ENCODE assay signal across 23 cellular contexts in the genomic region with DNA sequence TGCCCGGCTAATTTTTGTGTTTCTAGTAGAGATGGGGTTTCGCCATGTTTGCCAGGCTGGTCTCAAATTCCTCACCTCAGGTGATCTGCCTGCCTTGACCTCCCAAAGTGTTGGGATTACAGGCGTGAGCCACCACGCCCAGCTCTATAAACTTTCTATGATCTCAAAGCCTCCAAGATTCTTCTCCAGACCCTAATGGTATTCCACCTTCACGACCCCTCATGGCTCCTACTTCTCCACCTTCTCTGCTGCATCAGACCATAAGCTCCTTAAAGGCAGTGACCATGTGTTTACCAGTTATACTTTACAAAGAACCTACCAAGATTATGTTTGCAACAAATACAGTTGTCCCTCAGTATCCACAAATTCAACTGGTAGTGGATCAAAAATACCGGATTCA. TPM values are rescaled to one million over a fixed set of nuclear protein-coding genes. Genes with fewer than 3 reads are reported as not detected.
DNase-seq lines count a peak whose midpoint lies in the region; ATAC-seq, FAIRE-seq and TF ChIP-seq lines count a peak whose summit lies in the region.
"Had no signal": no experiment of that assay in that cellular context is flagged by ENCODE, and none has a peak within 500 bp of the region (broad histone marks: within the 10 kb centered on the region; RNA-seq: fewer than 3 reads in every experiment).

No MANE protein-coding gene starts in this region.

- no peak for TF ChIP-seq EP300 in sigmoid colon (IDR thresholded peaks at IDR 0.05)

- CTCF ChIA-PET in HEK293 (lab: Yijun Ruan, JAX), result no interaction called here

- no peaks in the 10 kb centered on the region for H3K27me3 ChIP-seq in sigmoid colon
- H3K27me3 ChIP-seq: BE2C had no signal

- peaks cover 12% of the 10 kb centered on the region for H3K4me1 Mint-ChIP-seq in chondrocyte (ENCODE audit: low read depth)

- no peaks in the 10 kb centered on the region for H3K27me3 Mint-ChIP-seq in chondrocyte (ENCODE audit: low read depth)
- H3K27me3 Mint-ChIP-seq: CD4-positive, alpha-beta T cell; IgD-negative memory B cell had no signal

- H3K4me3 ChIP-seq in HEK293 (ENCODE audit: low read depth, low read length), result no peak overlapping the region
- no peak overlapping the region for H3K4me3 ChIP-seq in sigmoid colon
- H3K4me3 ChIP-seq: GM12878 had no signal

- intact Hi-C loops in sigmoid colon (cut with DNase I), result no loop called here

- H3K9me3 ChIP-seq in HEK293 (ENCODE audit: control insufficient read depth, insufficient read depth, low read depth, low read length) (no peaks in the 10 kb centered on the region), sigmoid colon (no peaks in the 10 kb centered on the region)
- H3K9me3 ChIP-seq: BE2C had no signal

- POLR2A ChIA-PET in HEK293 (lab: Yijun Ruan, JAX), result interaction anchor here (1.9 kb wide), 1 partner anchor 10 kb away, joined by 12 read pairs; the partner anchor contains the start of gene BAZ1B

- no peak for ATAC-seq in activated naive CD4-positive, alpha-beta T cell treated with anti-CD3 and anti-CD28 coated beads, Interleukin-2, amount 50 U/mL, for 72 hours
- no peak for ATAC-seq in GM19397 (IDR thresholded peaks at IDR 0.05; ENCODE audit: unreplicated experiment)
- ATAC-seq: GM12878, HepG2 had no signal

- no peak for DNase-seq in activated naive CD4-positive, alpha-beta T cell treated with anti-CD3 and anti-CD28 coated beads, Interleukin-2, amount 50 U/mL, for 72 hours (ENCODE audit: low spot score in 2 of 2)
- no peak for DNase-seq in activated naive CD4-positive, alpha-beta T cell (lab: John Stamatoyannopoulos, UW)
- peak; percentile 6 for DNase-seq in chondrocyte (ENCODE audit: low spot score)
- peak; percentile 21 for DNase-seq in sigmoid colon
- no peak for DNase-seq in NCI-H226
- no peak for DNase-seq in GM12891 (ENCODE audit: insufficient read length, low spot score)
- DNase-seq: ACHN; BE2C; C1 segment of cervical spinal cord; CD4-positive, alpha-beta T cell; DMS 273 treated with DMSO at 0.1 percent for 48 hours; DMS53; DND-41; EL; H9; KBM-7 had no signal

- WGBS in sigmoid colon, 2 donors, result 92 to 94% methylated on average over 6 of the region's 6 CpGs

- TF ChIP-seq POLR2A in sigmoid colon (IDR thresholded peaks at IDR 0.05) (no peak), GM12891 (IDR thresholded peaks at IDR 0.05; ENCODE audit: low read depth, low read length) (no peak)

- H3K4me1 ChIP-seq in HEK293 (ENCODE audit: control insufficient read depth, insufficient read depth, low read length) (no peaks in the 10 kb centered on the region), sigmoid colon (no peaks in the 10 kb centered on the region)
- H3K4me1 ChIP-seq: BE2C had no signal

- H3K36me3 ChIP-seq in HEK293 (ENCODE audit: control insufficient read depth in 2 of 2, insufficient read depth in 1 of 2, low read length in 2 of 2), result peaks cover 0 to 9% of the 10 kb centered on the region in 2 experiments; a peak in 2 of 3 replicates
- peaks cover 9 to 39% (median 16%) of the 10 kb centered on the region in 4 donors for H3K36me3 ChIP-seq in sigmoid colon

- H3K9me3 Mint-ChIP-seq in activated naive CD4-positive, alpha-beta T cell treated with anti-CD3 and anti-CD28 coated beads, Interleukin-2, amount 50 U/mL, for 72 hours, result no peaks in the 10 kb centered on the region
- H3K9me3 Mint-ChIP-seq in chondrocyte (ENCODE audit: low read depth), result no peaks in the 10 kb centered on the region
- H3K9me3 Mint-ChIP-seq: CD4-positive, alpha-beta T cell; H9; IgD-negative memory B cell had no signal

- FAIRE-seq in GM12891 (lab: Jason Lieb, UNC), result no peak
- FAIRE-seq: A204.1, GM12878, H1, HepG2 had no signal

- no peak overlapping the region for H3K27ac ChIP-seq in HEK293 (ENCODE audit: extremely low read depth, low read depth, low read length)
- H3K27ac ChIP-seq in sigmoid colon, result no peak overlapping the region

- TF ChIP-seq CTCF in HEK293 (tag by site-specific recombination; IDR thresholded peaks at IDR 0.05), result no peak
- no peak for TF ChIP-seq CTCF in chondrocyte (IDR thresholded peaks at IDR 0.05)
- no peak for TF ChIP-seq CTCF in sigmoid colon (IDR thresholded peaks at IDR 0.05)

- no peak overlapping the region for H3K4me3 Mint-ChIP-seq in chondrocyte (ENCODE audit: unreplicated experiment)
- H3K4me3 Mint-ChIP-seq: CD4-positive, alpha-beta T cell; H9; IgD-negative memory B cell had no signal

- H3K27ac Mint-ChIP-seq in activated naive CD4-positive, alpha-beta T cell treated with anti-CD3 and anti-CD28 coated beads, Interleukin-2, amount 50 U/mL, for 72 hours, result peak overlapping the region; percentile 5 to 53
- H3K27ac Mint-ChIP-seq in chondrocyte (ENCODE audit: unreplicated experiment), result no peak overlapping the region
- H3K27ac Mint-ChIP-seq: CD4-positive, alpha-beta T cell; IgD-negative memory B cell had no signal

- H3K36me3 Mint-ChIP-seq in activated naive CD4-positive, alpha-beta T cell treated with anti-CD3 and anti-CD28 coated beads, Interleukin-2, amount 50 U/mL, for 72 hours, result peaks cover 5 to 7% of the 10 kb centered on the region in 2 donors
- H3K36me3 Mint-ChIP-seq in chondrocyte (ENCODE audit: low read depth), result peaks cover 12% of the 10 kb centered on the region

TF ChIP-seq in HEK293, 187 proteins besides CTCF, POLR2A, EP300 and RAD21:
- TF ChIP-seq ZNF248 (tag by site-specific recombination; IDR thresholded peaks at IDR 0.05) (no peak), ZNF174 (tag by site-specific recombination; IDR thresholded peaks at IDR 0.05) (no peak), ZNF184 (tag by site-specific recombination; IDR thresholded peaks at IDR 0.05) (peak; percentile 92; the same call in 1 of the 2 replicates)

TF ChIP-seq in GM12891, 5 proteins besides CTCF, POLR2A, EP300 and RAD21:
- TF ChIP-seq POU2F2 (IDR thresholded peaks at IDR 0.05; ENCODE audit: low read depth, low read length), result no peak
- no peak for TF ChIP-seq POLR2AphosphoS5 (IDR thresholded peaks at IDR 0.05; ENCODE audit: low read depth, low read length)
- no peak for TF ChIP-seq SPI1 (IDR thresholded peaks at IDR 0.05; ENCODE audit: low read depth, low read length)
- no peak for TF ChIP-seq PAX5 (IDR thresholded peaks at IDR 0.05; ENCODE audit: insufficient read depth, low read length, severe bottlenecking)
- no peak for TF ChIP-seq TAF1 (IDR thresholded peaks at IDR 0.05; ENCODE audit: low read depth, low read length)

RNA-seq across cellular contexts. Expression of gene BAZ1B, which starts 10.1 kb away (rescaled TPM):
- 10 to 100 TPM; 76.0 to 90.8 TPM for total RNA-seq in activated naive CD4-positive, alpha-beta T cell treated with anti-CD3 and anti-CD28 coated beads, Interleukin-2, amount 50 U/mL, for 72 hours
- total RNA-seq in chondrocyte (64.9 to 74.9 TPM (median 65.5 TPM) in 3 replicates), sigmoid colon (10 to 100 TPM; 47.2 to 67.3 (median 53.5) TPM)
- 10 to 100 TPM; 13.8 to 33.4 (median 17.1) TPM for polyA plus RNA-seq in sigmoid colon
- 25.9 TPM for polyA plus RNA-seq in GM12891 (2012; ENCODE audit: low read depth, missing spikeins)

RNA-seq across cellular contexts. Expression of gene BCL7B, which starts 25.3 kb away (rescaled TPM):
- total RNA-seq in activated naive CD4-positive, alpha-beta T cell treated with anti-CD3 and anti-CD28 coated beads, Interleukin-2, amount 50 U/mL, for 72 hours, result 10 to 100 TPM; 51.5 to 60.1 TPM
- 35.7 to 40.2 TPM (median 39.7 TPM) in 3 replicates for total RNA-seq in chondrocyte
- 100 to 1,000 TPM; 113 to 155 (median 129) TPM for total RNA-seq in sigmoid colon
- polyA plus RNA-seq in sigmoid colon, result 100 to 1,000 TPM in 1 of 3 donors, 10 to 100 TPM in 2; 58.1 to 114 (median 95.7) TPM
- 40.6 TPM for polyA plus RNA-seq in GM12891 (2012; ENCODE audit: low read depth, missing spikeins)

RNA-seq across cellular contexts. Expression of gene TBL2, which starts 46.2 kb away (rescaled TPM):
- total RNA-seq in activated naive CD4-positive, alpha-beta T cell treated with anti-CD3 and anti-CD28 coated beads, Interleukin-2, amount 50 U/mL, for 72 hours, result 10 to 100 TPM; 33.3 to 35.2 TPM
- total RNA-seq in chondrocyte, result 45.2 to 56.1 TPM (median 50.4 TPM) in 3 replicates
- total RNA-seq in sigmoid colon, result 10 to 100 TPM; 17.1 to 29.6 (median 26.9) TPM
- 10 to 100 TPM in 1 of 3 donors, 1 to 10 TPM in 2; 5.4 to 28.2 (median 6.2) TPM for polyA plus RNA-seq in sigmoid colon
- polyA plus RNA-seq in GM12891 (2012; ENCODE audit: low read depth, missing spikeins), result 15.2 TPM

Comparison
In these comparisons a context has a peak if more than half of its experiments do, and no peak if none do; other contexts are left out.
1. DNase-seq: peak in chondrocyte (single experiment) and sigmoid colon (single experiment); none in activated naive CD4-positive, alpha-beta T cell treated with anti-CD3 and anti-CD28 coated beads, Interleukin-2, amount 50 U/mL, for 72 hours (0 of 2), activated naive CD4-positive, alpha-beta T cell (0 of 4), NCI-H226 (single experiment) and GM12891 (single experiment).